ENCODE assay signal across 15 cellular contexts in genomic region chr1:55544826-55545225, GRCh38.
A peak's percentile ranks its signal among the peaks of the same experiment; 100 is the strongest.
DNase-seq lines count a peak whose midpoint lies in the region; TF ChIP-seq lines count a peak whose summit lies in the region.
"Had no signal": no experiment of that assay in that cellular context is flagged by ENCODE, and none has a peak within 500 bp of the region (broad histone marks: within the 10 kb centered on the region; RNA-seq: fewer than 3 reads in every experiment).

No MANE protein-coding gene starts in this region.

- no peak overlapping the region for H3K18ac ChIP-seq in neuronal stem cell (ENCODE audit: low read length)

- H3K27ac ChIP-seq in neuronal stem cell (replicated peaks; ENCODE audit: low read length): no peak overlapping the region
- H3K27ac ChIP-seq: BLaER1 treated with 17β-estradiol and CSF1 and Interleukin-3, amounts not matched to agents 10 nM and 100 nM; KMS-11 had no signal

- H3K9me3 ChIP-seq in neuronal stem cell (replicated peaks in 1 of 2; ENCODE audit: control insufficient read depth in 2 of 2, insufficient read depth in 1 of 2, low read depth in 1 of 2, low read length in 2 of 2): no peaks in the 10 kb centered on the region
- H3K9me3 ChIP-seq: BLaER1 treated with 17β-estradiol and CSF1 and Interleukin-3, amounts not matched to agents 10 nM and 100 nM had no signal

- H3K4me3 Mint-ChIP-seq in HFFc6: no peak overlapping the region
- H3K4me3 Mint-ChIP-seq: CD8-positive, alpha-beta T cell; H9 had no signal

- no peak overlapping the region for H3K27ac Mint-ChIP-seq in HFFc6
- H3K27ac Mint-ChIP-seq: CD8-positive, alpha-beta T cell; H9 had no signal

- no peak overlapping the region for H3K9ac ChIP-seq in neuronal stem cell (ENCODE audit: low read depth, low read length, poor library complexity)
- H3K9ac ChIP-seq: BLaER1 treated with 17β-estradiol and CSF1 and Interleukin-3, amounts not matched to agents 10 nM and 100 nM; KMS-11 had no signal

- no peak overlapping the region for H2AFZ ChIP-seq in neuronal stem cell (ENCODE audit: low read length)

- no peak overlapping the region for H3K4ac ChIP-seq in neuronal stem cell (ENCODE audit: low read length)

- no peak for TF ChIP-seq CTCF in AG09309 (IDR thresholded peaks at IDR 0.05; ENCODE audit: control insufficient read depth, insufficient read depth, low read depth, low read length, missing control alignments)
- TF ChIP-seq CTCF in HFFc6 (IDR thresholded peaks at IDR 0.05): no peak

- no peak overlapping the region for H2BK15ac ChIP-seq in neuronal stem cell (ENCODE audit: low read length)

- H2BK120ac ChIP-seq in neuronal stem cell (ENCODE audit: low read depth, low read length): no peak overlapping the region

- H3K9me3 Mint-ChIP-seq in HFFc6: no peaks in the 10 kb centered on the region
- H3K9me3 Mint-ChIP-seq: CD8-positive, alpha-beta T cell; H9 had no signal

- no peak overlapping the region for H2AK5ac ChIP-seq in neuronal stem cell (ENCODE audit: low read depth, low read length)

- H2BK5ac ChIP-seq in neuronal stem cell (ENCODE audit: low read length): no peak overlapping the region

- peaks cover 11% of the 10 kb centered on the region; the same call in 1 of the 2 replicates for H3K4me1 Mint-ChIP-seq in HFFc6 (ENCODE audit: low read depth)

- no peaks in the 10 kb centered on the region for H3K36me3 ChIP-seq in neuronal stem cell (replicated peaks in 1 of 2; ENCODE audit: control insufficient read depth in 2 of 2, insufficient read depth in 2 of 2, low read length in 2 of 2)
- H3K36me3 ChIP-seq: BLaER1 treated with 17β-estradiol and CSF1 and Interleukin-3, amounts not matched to agents 10 nM and 100 nM had no signal

- peak overlapping the region; percentile 94 for H4K8ac ChIP-seq in neuronal stem cell (ENCODE audit: low read depth, low read length)

- no CpG with 5 or more reads among the region's 3 CpGs for WGBS in neuronal stem cell (ENCODE audit: extremely low coverage in 2 of 2, insufficient read length in 2 of 2, insufficient replicate concordance in 1 of 2), 2 donors

- no peaks in the 10 kb centered on the region; the same call in 1 of the 2 replicates for H3K27me3 Mint-ChIP-seq in HFFc6 (ENCODE audit: insufficient read depth)

- no peak overlapping the region for H3K14ac ChIP-seq in neuronal stem cell (ENCODE audit: low read length)

- no peak overlapping the region for H3K4me3 ChIP-seq in AG09309 (ENCODE audit: control insufficient read depth, low read depth, low read length)
- no peak overlapping the region for H3K4me3 ChIP-seq in neuronal stem cell (ENCODE audit: low read length in 2 of 2)
- H3K4me3 ChIP-seq: BLaER1 treated with 17β-estradiol and CSF1 and Interleukin-3, amounts not matched to agents 10 nM and 100 nM; GM12878 had no signal

- H2BK12ac ChIP-seq in neuronal stem cell (ENCODE audit: low read length): no peak overlapping the region

- DNase-seq in AG09309 (ENCODE audit: low read depth): peak; percentile 87
- peak; percentile 59 for DNase-seq in EH (ENCODE audit: low read depth)
- peak; percentile 41 for DNase-seq in M059J (ENCODE audit: low read depth)
- DNase-seq in neuronal stem cell (ENCODE audit: low spot score): no peak
- no peak for DNase-seq in NCI-H1048 (lab: John Stamatoyannopoulos, UW)
- DNase-seq in HFFc6: no peak
- DNase-seq in AG08396 (ENCODE audit: low spot score): no peak
- DNase-seq: 8988T; Calu3; CD8-positive, alpha-beta T cell; GF-D8; H9 had no signal

- H3K4me1 ChIP-seq in neuronal stem cell (ENCODE audit: control insufficient read depth in 2 of 2, insufficient read depth in 1 of 2, low read depth in 1 of 2, low read length in 2 of 2): no peaks in the 10 kb centered on the region

- no peaks in the 10 kb centered on the region for H3K36me3 Mint-ChIP-seq in HFFc6 (ENCODE audit: low read depth)
- H3K36me3 Mint-ChIP-seq: CD8-positive, alpha-beta T cell had no signal

- H3K27me3 ChIP-seq in neuronal stem cell (ENCODE audit: control insufficient read depth in 3 of 3, insufficient read depth in 3 of 3, low read depth in 1 of 3, low read length in 3 of 3): no peaks in the 10 kb centered on the region
- H3K27me3 ChIP-seq: BLaER1 treated with 17β-estradiol and CSF1 and Interleukin-3, amounts not matched to agents 10 nM and 100 nM had no signal

- no peak overlapping the region for H3K23ac ChIP-seq in neuronal stem cell (ENCODE audit: low read depth, low read length, poor library complexity)

- H4K91ac ChIP-seq in neuronal stem cell (ENCODE audit: low read depth, low read length, poor library complexity): no peak overlapping the region

- H3K79me1 ChIP-seq in neuronal stem cell (ENCODE audit: low read depth, low read length): no peaks in the 10 kb centered on the region

- no peak overlapping the region for H3K4me2 ChIP-seq in neuronal stem cell (ENCODE audit: insufficient read depth, low read length, poor library complexity, severe bottlenecking)
- H3K4me2 ChIP-seq: BLaER1 treated with 17β-estradiol and CSF1 and Interleukin-3, amounts not matched to agents 10 nM and 100 nM; KMS-11 had no signal

Comparison
In these comparisons a context has a peak if more than half of its experiments do, and no peak if none do; other contexts are left out.
1. DNase-seq: peak in AG09309 (single experiment), EH (single experiment) and M059J (single experiment); none in neuronal stem cell (single experiment), NCI-H1048 (single experiment), HFFc6 (single experiment) and AG08396 (single experiment).